In the genomic region with DNA sequence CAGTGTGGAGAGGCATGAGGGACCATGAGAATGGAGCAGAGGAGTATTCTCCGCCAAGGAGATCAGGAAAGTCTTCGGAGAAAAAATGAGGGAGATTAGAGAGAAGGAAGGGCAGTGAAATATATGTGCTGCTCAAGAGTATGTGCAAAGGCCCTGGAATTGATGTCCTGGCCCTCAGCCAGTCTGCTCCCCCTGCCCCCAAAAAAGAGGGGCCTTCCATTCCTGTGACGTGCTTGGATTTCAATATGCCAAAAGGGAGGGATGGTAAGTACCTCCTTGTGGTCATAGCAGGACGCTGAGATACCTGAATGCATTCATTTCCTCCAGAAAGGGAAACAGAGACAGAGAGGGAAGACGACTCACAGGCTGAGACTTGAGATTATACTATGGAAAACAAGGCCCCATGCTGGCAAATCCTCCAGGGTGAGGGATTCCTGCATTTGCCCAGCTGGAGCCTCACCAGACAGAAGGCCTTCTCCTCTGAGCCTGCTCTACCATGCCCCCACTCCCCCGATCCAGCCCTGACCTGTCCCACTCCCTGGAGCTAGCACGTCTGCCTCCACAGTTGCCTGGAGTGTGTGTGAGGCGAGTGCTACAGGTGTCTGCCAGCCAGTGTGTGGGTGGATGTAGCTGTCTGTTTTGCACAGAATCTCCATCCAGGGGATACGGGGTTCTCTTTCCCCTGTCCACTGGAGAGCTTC, we compare ENCODE assay signal across 15 cellular contexts. TPM values are rescaled to one million over a fixed set of nuclear protein-coding genes. Genes with fewer than 3 reads are reported as not detected.
DNase-seq lines count a peak whose midpoint lies in the region; ATAC-seq and TF ChIP-seq lines count a peak whose summit lies in the region.
"Had no signal": no experiment of that assay in that cellular context is flagged by ENCODE, and none has a peak within 500 bp of the region (broad histone marks: within the 10 kb centered on the region; RNA-seq: fewer than 3 reads in every experiment).

No MANE protein-coding gene starts in this region.

- no peak for ATAC-seq in GM21576 (IDR thresholded peaks at IDR 0.05; ENCODE audit: unreplicated experiment)
- ATAC-seq: left ventricle myocardium superior had no signal

- H3K9me3 ChIP-seq in tibial artery, result no peaks in the 10 kb centered on the region

- H3K27ac Mint-ChIP-seq in activated T-helper 1 cell treated with anti-CD3 and anti-CD28 coated beads, Interleukin-12 subunit alpha, Interleukin-12 subunit beta, Interleukin-2, Interleukin-4 antibody, amounts not matched to agents 30 ng/mL and 10 ng/mL and 1 ng/mL, durations not matched to agents 14 hours and 24 hours and 36 hours, result peak overlapping the region; percentile 71

- peaks cover 51% of the 10 kb centered on the region for H3K4me1 Mint-ChIP-seq in activated T-helper 1 cell treated with anti-CD3 and anti-CD28 coated beads, Interleukin-12 subunit alpha, Interleukin-12 subunit beta, Interleukin-2, Interleukin-4 antibody, amounts not matched to agents 30 ng/mL and 10 ng/mL and 1 ng/mL, durations not matched to agents 14 hours and 24 hours and 36 hours (ENCODE audit: low read depth)

- no peaks in the 10 kb centered on the region for H3K36me3 Mint-ChIP-seq in activated T-helper 1 cell treated with anti-CD3 and anti-CD28 coated beads, Interleukin-12 subunit alpha, Interleukin-12 subunit beta, Interleukin-2, Interleukin-4 antibody, amounts not matched to agents 30 ng/mL and 10 ng/mL and 1 ng/mL, durations not matched to agents 14 hours and 24 hours and 36 hours (ENCODE audit: low read depth)

- no peaks in the 10 kb centered on the region for H3K36me3 ChIP-seq in tibial artery

- H3K4me3 ChIP-seq in tibial artery, result no peak overlapping the region
- H3K4me3 ChIP-seq: dorsolateral prefrontal cortex had no signal

- DNase-seq in stimulated activated naive CD4-positive, alpha-beta T cell treated with Interleukin-2 at 50 U/mL for 16 hours (lab: John Stamatoyannopoulos, UW), result peak; percentile 39
- DNase-seq in stimulated activated naive CD4-positive, alpha-beta T cell (lab: John Stamatoyannopoulos, UW), result no peak
- no peak for DNase-seq in activated T-helper 1 cell treated with anti-CD3 and anti-CD28 coated beads, Interleukin-12 subunit alpha, Interleukin-12 subunit beta, Interleukin-2, Interleukin-4 antibody, amounts not matched to agents 30 ng/mL and 10 ng/mL and 1 ng/mL, durations not matched to agents 14 hours and 24 hours and 36 hours (ENCODE audit: low spot score)
- DNase-seq in left kidney (ENCODE audit: low read depth, low spot score) (peak; percentile 19), tibial artery (no peak), DMS153 treated with DMSO at 0.1 percent for 48 hours (lab: John Stamatoyannopoulos, UW; ENCODE audit: unreplicated experiment) (no peak), SHP77 treated with DMSO at 0.1 percent for 48 hours (lab: John Stamatoyannopoulos, UW) (no peak)
- DNase-seq: activated CD4-positive, CD25-positive, alpha-beta regulatory T cell; dorsolateral prefrontal cortex; left ventricle myocardium superior; NCI-H1105 treated with DMSO at 0.1 percent for 48 hours; NCI-H524 treated with DMSO at 0.1 percent for 48 hours; SIG-M5 had no signal

- no peak overlapping the region for H3K27ac ChIP-seq in tibial artery
- H3K27ac ChIP-seq: parathyroid adenoma had no signal

- intact Hi-C loops in activated T-helper 1 cell treated with anti-CD3 and anti-CD28 coated beads, Interleukin-12 subunit alpha, Interleukin-12 subunit beta, Interleukin-2, Interleukin-4 antibody, amounts not matched to agents 30 ng/mL and 10 ng/mL and 1 ng/mL, durations not matched to agents 14 hours and 24 hours and 36 hours (cut with micrococcal nuclease), result no loop called here
- intact Hi-C loops in tibial artery (cut with DNase I; ENCODE audit: low total_unique reads), result no loop called here

- no peak for TF ChIP-seq CTCF in tibial artery (IDR thresholded peaks at IDR 0.05)

- peaks cover 11 to 43% (median 28%) of the 10 kb centered on the region in 4 donors for H3K4me1 ChIP-seq in tibial artery

- H3K4me3 Mint-ChIP-seq in activated T-helper 1 cell treated with anti-CD3 and anti-CD28 coated beads, Interleukin-12 subunit alpha, Interleukin-12 subunit beta, Interleukin-2, Interleukin-4 antibody, amounts not matched to agents 30 ng/mL and 10 ng/mL and 1 ng/mL, durations not matched to agents 14 hours and 24 hours and 36 hours, result no peak overlapping the region

- no peaks in the 10 kb centered on the region for H3K9me3 Mint-ChIP-seq in activated T-helper 1 cell treated with anti-CD3 and anti-CD28 coated beads, Interleukin-12 subunit alpha, Interleukin-12 subunit beta, Interleukin-2, Interleukin-4 antibody, amounts not matched to agents 30 ng/mL and 10 ng/mL and 1 ng/mL, durations not matched to agents 14 hours and 24 hours and 36 hours

- peaks cover 5% of the 10 kb centered on the region for H3K27me3 Mint-ChIP-seq in activated T-helper 1 cell treated with anti-CD3 and anti-CD28 coated beads, Interleukin-12 subunit alpha, Interleukin-12 subunit beta, Interleukin-2, Interleukin-4 antibody, amounts not matched to agents 30 ng/mL and 10 ng/mL and 1 ng/mL, durations not matched to agents 14 hours and 24 hours and 36 hours (ENCODE audit: insufficient read depth)

- H3K27me3 ChIP-seq in tibial artery, result no peaks in the 10 kb centered on the region
- H3K27me3 ChIP-seq: dorsolateral prefrontal cortex had no signal

RNA-seq across cellular contexts. Expression of a gene that starts 3.9 kb away (rescaled TPM):
- total RNA-seq in activated T-helper 1 cell treated with anti-CD3 and anti-CD28 coated beads, Interleukin-12 subunit alpha, Interleukin-12 subunit beta, Interleukin-2, Interleukin-4 antibody, amounts not matched to agents 30 ng/mL and 10 ng/mL and 1 ng/mL, durations not matched to agents 14 hours and 24 hours and 36 hours, result 58.6 and 61.6 TPM in 2 replicates

RNA-seq across cellular contexts. Expression of a gene that starts 28.8 kb away (rescaled TPM):
- total RNA-seq in activated T-helper 1 cell treated with anti-CD3 and anti-CD28 coated beads, Interleukin-12 subunit alpha, Interleukin-12 subunit beta, Interleukin-2, Interleukin-4 antibody, amounts not matched to agents 30 ng/mL and 10 ng/mL and 1 ng/mL, durations not matched to agents 14 hours and 24 hours and 36 hours, result 258 and 266 TPM in 2 replicates

RNA-seq across cellular contexts. Expression of a gene that starts 32.2 kb away (rescaled TPM):
- 61.2 and 68.4 TPM in 2 replicates for total RNA-seq in activated T-helper 1 cell treated with anti-CD3 and anti-CD28 coated beads, Interleukin-12 subunit alpha, Interleukin-12 subunit beta, Interleukin-2, Interleukin-4 antibody, amounts not matched to agents 30 ng/mL and 10 ng/mL and 1 ng/mL, durations not matched to agents 14 hours and 24 hours and 36 hours

RNA-seq across cellular contexts. Expression of a gene that starts 55.2 kb away (rescaled TPM):
- total RNA-seq in activated T-helper 1 cell treated with anti-CD3 and anti-CD28 coated beads, Interleukin-12 subunit alpha, Interleukin-12 subunit beta, Interleukin-2, Interleukin-4 antibody, amounts not matched to agents 30 ng/mL and 10 ng/mL and 1 ng/mL, durations not matched to agents 14 hours and 24 hours and 36 hours, result 21.7 and 22.6 TPM in 2 replicates

RNA-seq across cellular contexts. Expression of a gene that starts 55.4 kb away (rescaled TPM):
- 48.1 and 52.8 TPM in 2 replicates for total RNA-seq in activated T-helper 1 cell treated with anti-CD3 and anti-CD28 coated beads, Interleukin-12 subunit alpha, Interleukin-12 subunit beta, Interleukin-2, Interleukin-4 antibody, amounts not matched to agents 30 ng/mL and 10 ng/mL and 1 ng/mL, durations not matched to agents 14 hours and 24 hours and 36 hours

Comparison
In these comparisons a context has a peak if more than half of its experiments do, and no peak if none do; other contexts are left out.
1. DNase-seq: peak in stimulated activated naive CD4-positive, alpha-beta T cell treated with Interleukin-2 at 50 U/mL for 16 hours (single experiment) and left kidney (single experiment); none in stimulated activated naive CD4-positive, alpha-beta T cell (0 of 6), activated T-helper 1 cell treated with anti-CD3 and anti-CD28 coated beads, Interleukin-12 subunit alpha, Interleukin-12 subunit beta, Interleukin-2, Interleukin-4 antibody, amounts not matched to agents 30 ng/mL and 10 ng/mL and 1 ng/mL, durations not matched to agents 14 hours and 24 hours and 36 hours (single experiment), tibial artery (0 of 2), DMS153 treated with DMSO at 0.1 percent for 48 hours (single experiment) and SHP77 treated with DMSO at 0.1 percent for 48 hours (single experiment).